1 cellular context compared by ENCODE assay signal in the genomic region with DNA sequence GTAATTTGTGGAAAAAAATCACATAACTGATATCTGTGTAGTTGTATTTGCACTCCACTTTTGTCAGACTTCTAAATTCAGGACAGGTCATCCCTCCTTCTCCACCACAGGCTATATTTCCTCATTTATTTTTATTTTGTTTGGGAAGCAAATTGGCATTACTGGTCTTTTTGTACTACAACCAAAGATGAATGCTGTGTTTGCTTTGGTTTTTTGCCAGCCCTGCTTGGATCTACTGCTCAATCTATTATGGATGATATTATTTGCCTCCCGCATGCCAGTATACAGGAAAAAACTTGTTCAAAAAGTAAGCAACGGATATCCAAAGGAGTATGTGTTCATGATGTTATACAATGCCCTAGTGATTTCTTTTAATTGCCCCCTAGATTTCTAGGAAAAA.
TF ChIP-seq lines count a peak whose summit lies in the region.

No MANE protein-coding gene starts in this region.

TF ChIP-seq in liver, 16 proteins besides CTCF, POLR2A, EP300 and RAD21 (continued from another document):
- TF ChIP-seq REST (IDR thresholded peaks at IDR 0.05) (no peak), YY1 (IDR thresholded peaks at IDR 0.05) (peak; percentile 29)
- TF ChIP-seq, protein P1, sequence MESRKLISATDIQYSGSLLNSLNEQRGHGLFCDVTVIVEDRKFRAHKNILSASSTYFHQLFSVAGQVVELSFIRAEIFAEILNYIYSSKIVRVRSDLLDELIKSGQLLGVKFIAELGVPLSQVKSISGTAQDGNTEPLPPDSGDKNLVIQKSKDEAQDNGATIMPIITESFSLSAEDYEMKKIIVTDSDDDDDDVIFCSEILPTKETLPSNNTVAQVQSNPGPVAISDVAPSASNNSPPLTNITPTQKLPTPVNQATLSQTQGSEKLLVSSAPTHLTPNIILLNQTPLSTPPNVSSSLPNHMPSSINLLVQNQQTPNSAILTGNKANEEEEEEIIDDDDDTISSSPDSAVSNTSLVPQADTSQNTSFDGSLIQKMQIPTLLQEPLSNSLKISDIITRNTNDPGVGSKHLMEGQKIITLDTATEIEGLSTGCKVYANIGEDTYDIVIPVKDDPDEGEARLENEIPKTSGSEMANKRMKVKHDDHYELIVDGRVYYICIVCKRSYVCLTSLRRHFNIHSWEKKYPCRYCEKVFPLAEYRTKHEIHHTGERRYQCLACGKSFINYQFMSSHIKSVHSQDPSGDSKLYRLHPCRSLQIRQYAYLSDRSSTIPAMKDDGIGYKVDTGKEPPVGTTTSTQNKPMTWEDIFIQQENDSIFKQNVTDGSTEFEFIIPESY (IDR thresholded peaks at IDR 0.05): no peak
